14 cellular contexts compared by ENCODE assay signal in genomic region chr18:75227535-75227934, GRCh38. TPM values are rescaled to one million over a fixed set of nuclear protein-coding genes. Genes with fewer than 3 reads are reported as not detected.
DNase-seq lines count a peak whose midpoint lies in the region; ATAC-seq and TF ChIP-seq lines count a peak whose summit lies in the region.
"Had no signal": no experiment of that assay in that cellular context is flagged by ENCODE, and none has a peak within 500 bp of the region (broad histone marks: within the 10 kb centered on the region; RNA-seq: fewer than 3 reads in every experiment).

No MANE protein-coding gene starts in this region.

- DNase-seq in esophagus squamous epithelium (lab: John Stamatoyannopoulos, UW) (no peak), BE2C (no peak)
- DNase-seq: activated CD8-positive, alpha-beta T cell treated with anti-CD3 and anti-CD28 coated beads, Interleukin-2, amount 10 ng/mL, durations not matched to agents 7 days and 5 days; lower lobe of right lung; NCI-H1092; NCI-H2227 treated with DMSO at 0.1 percent for 48 hours; pancreas had no signal

- intact Hi-C loops in esophagus squamous epithelium (cut with DNase I) = no loop called here

- no peak for TF ChIP-seq POLR2A in esophagus squamous epithelium (IDR thresholded peaks at IDR 0.05)

- H3K9me3 ChIP-seq in esophagus squamous epithelium (no peaks in the 10 kb centered on the region), muscle layer of duodenum (ENCODE audit: control insufficient read depth in 1 of 2, low read length in 2 of 2) (no peaks in the 10 kb centered on the region), BE2C (no peaks in the 10 kb centered on the region)
- H3K9me3 ChIP-seq: lower lobe of right lung, pancreas had no signal

- H3K27ac ChIP-seq in esophagus squamous epithelium (peak overlapping the region in 3 of 4 donors; percentile 45 to 59 (median 49)), muscle layer of duodenum (ENCODE audit: low read length) (peak overlapping the region; percentile 68), temporal lobe (ENCODE audit: low read depth, low read length) (peak overlapping the region; percentile 27)

- H3K36me3 Mint-ChIP-seq in activated T-helper 17 cell treated with anti-CD3 and anti-CD28 coated beads, Interleukin-2, amount 50 U/mL, for 72 hours (ENCODE audit: low read depth) = peaks cover 6% of the 10 kb centered on the region

- ATAC-seq in activated T-helper 17 cell treated with anti-CD3 and anti-CD28 coated beads, Interleukin-2, amount 50 U/mL, for 72 hours (replicated peaks) = no peak
- ATAC-seq in GM19397 (IDR thresholded peaks at IDR 0.05; ENCODE audit: unreplicated experiment) (no peak), GM21367 (IDR thresholded peaks at IDR 0.05; ENCODE audit: unreplicated experiment) (no peak)
- ATAC-seq: activated CD8-positive, alpha-beta T cell treated with anti-CD3 and anti-CD28 coated beads, Interleukin-2, amount 10 ng/mL, durations not matched to agents 7 days and 5 days; esophagus mucosa had no signal

- H3K27me3 Mint-ChIP-seq in activated T-helper 17 cell treated with anti-CD3 and anti-CD28 coated beads, Interleukin-2, amount 50 U/mL, for 72 hours = no peaks in the 10 kb centered on the region

- peak overlapping the region in 1 of 4 donors; percentile 51 for H3K4me3 ChIP-seq in esophagus squamous epithelium
- H3K4me3 ChIP-seq in muscle layer of duodenum (ENCODE audit: low read depth in 1 of 2, low read length in 2 of 2) = peak overlapping the region; percentile 49 to 52
- no peak overlapping the region for H3K4me3 ChIP-seq in BE2C (ENCODE audit: low read depth, low read length)

- H3K27me3 ChIP-seq in esophagus squamous epithelium (no peaks in the 10 kb centered on the region), muscle layer of duodenum (ENCODE audit: low read depth, low read length) (no peaks in the 10 kb centered on the region), BE2C (no peaks in the 10 kb centered on the region)
- H3K27me3 ChIP-seq: pancreas had no signal

- 41 to 78% methylated on average over 6 of the region's 6 CpGs for WGBS in esophagus squamous epithelium, 2 donors

- H3K36me3 ChIP-seq in esophagus squamous epithelium = peaks cover 0 to 10% (median 0%) of the 10 kb centered on the region in 3 donors
- H3K36me3 ChIP-seq in muscle layer of duodenum (ENCODE audit: control insufficient read depth in 1 of 2, insufficient read depth in 2 of 2, low read length in 2 of 2) = no peaks in the 10 kb centered on the region
- H3K36me3 ChIP-seq in BE2C = no peaks in the 10 kb centered on the region
- H3K36me3 ChIP-seq: lower lobe of right lung, pancreas had no signal

- H3K27ac Mint-ChIP-seq in activated T-helper 17 cell treated with anti-CD3 and anti-CD28 coated beads, Interleukin-2, amount 50 U/mL, for 72 hours = peak overlapping the region; percentile 59
- H3K27ac Mint-ChIP-seq: activated CD8-positive, alpha-beta T cell treated with anti-CD3 and anti-CD28 coated beads, Interleukin-2, amount 10 ng/mL, durations not matched to agents 7 days and 5 days; CD14-positive monocyte had no signal

- H3K4me1 ChIP-seq in esophagus squamous epithelium = peaks cover 18 to 82% (median 30%) of the 10 kb centered on the region in 3 donors
- H3K4me1 ChIP-seq in muscle layer of duodenum (ENCODE audit: control insufficient read depth in 1 of 2, insufficient read depth in 2 of 2, low read length in 2 of 2) = peaks cover 14 to 60% of the 10 kb centered on the region in 2 donors
- H3K4me1 ChIP-seq in BE2C = no peaks in the 10 kb centered on the region; the same call in 1 of the 2 replicates

- H3K9me3 Mint-ChIP-seq in activated T-helper 17 cell treated with anti-CD3 and anti-CD28 coated beads, Interleukin-2, amount 50 U/mL, for 72 hours = no peaks in the 10 kb centered on the region
- H3K9me3 Mint-ChIP-seq: CD14-positive monocyte had no signal

- no peaks in the 10 kb centered on the region for H3K4me1 Mint-ChIP-seq in activated T-helper 17 cell treated with anti-CD3 and anti-CD28 coated beads, Interleukin-2, amount 50 U/mL, for 72 hours

- no peak for TF ChIP-seq CTCF in esophagus squamous epithelium (IDR thresholded peaks at IDR 0.05)
- no peak for TF ChIP-seq CTCF in BE2C (IDR thresholded peaks at IDR 0.05; ENCODE audit: low read depth, low read length)

- H3K4me3 Mint-ChIP-seq in activated T-helper 17 cell treated with anti-CD3 and anti-CD28 coated beads, Interleukin-2, amount 50 U/mL, for 72 hours = no peak overlapping the region
- H3K4me3 Mint-ChIP-seq: activated CD8-positive, alpha-beta T cell treated with anti-CD3 and anti-CD28 coated beads, Interleukin-2, amount 10 ng/mL, durations not matched to agents 7 days and 5 days; CD14-positive monocyte had no signal

RNA-seq across cellular contexts. Expression of gene TSHZ1, which starts 16.9 kb away (rescaled TPM):
- 10 to 100 TPM in 1 of 2 donors, 1 to 10 TPM in 1; 9.6 to 12.3 TPM for total RNA-seq in activated T-helper 17 cell treated with anti-CD3 and anti-CD28 coated beads, Interleukin-2, amount 50 U/mL, for 72 hours
- total RNA-seq in esophagus squamous epithelium (10 to 100 TPM in 3 of 4 donors, 1 to 10 TPM in 1; 5.4 to 20.2 (median 13.7) TPM), temporal lobe (8.6 TPM)
- 10.4 TPM for polyA plus RNA-seq in BE2C (2012; ENCODE audit: insufficient read depth, insufficient read length, low read depth)

RNA-seq across cellular contexts. Expression of gene PTGR3, which starts 18.6 kb away (rescaled TPM):
- 10 to 100 TPM; 20.9 to 27.3 TPM for total RNA-seq in activated T-helper 17 cell treated with anti-CD3 and anti-CD28 coated beads, Interleukin-2, amount 50 U/mL, for 72 hours
- total RNA-seq in esophagus squamous epithelium = 10 to 100 TPM; 12.2 to 25.2 (median 16.7) TPM
- total RNA-seq in temporal lobe = 15.5 TPM
- 6.2 TPM for polyA plus RNA-seq in BE2C (2012; ENCODE audit: insufficient read depth, insufficient read length, low read depth)
